In genomic region chr10:18650618-18651017, GRCh38 we compare ENCODE assay signal across 8 cellular contexts. TPM values are rescaled to one million over a fixed set of nuclear protein-coding genes. Genes with fewer than 3 reads are reported as not detected.
DNase-seq lines count a peak whose midpoint lies in the region; FAIRE-seq and TF ChIP-seq lines count a peak whose summit lies in the region.

No MANE protein-coding gene starts in this region.

- H3K79me2 ChIP-seq in GM23248 (ENCODE audit: insufficient read depth), result peaks cover 24% of the 10 kb centered on the region

- no peaks in the 10 kb centered on the region for H3K9me3 ChIP-seq in GM23248 (ENCODE audit: low read depth)
- no peaks in the 10 kb centered on the region for H3K9me3 ChIP-seq in esophagus squamous epithelium

- H3K9me2 ChIP-seq in GM23248 (ENCODE audit: insufficient read depth), result no peaks in the 10 kb centered on the region

- TF ChIP-seq CTCF in esophagus squamous epithelium (IDR thresholded peaks at IDR 0.05) (no peak), GM13977 (IDR thresholded peaks at IDR 0.05; ENCODE audit: extremely low read depth, insufficient read depth, missing control alignments) (no peak)

- H3K9ac ChIP-seq in GM23248, result peak overlapping the region; percentile 90
- H3K9ac ChIP-seq in rectal smooth muscle tissue (ENCODE audit: low read length), result peak overlapping the region; percentile 75

- peak overlapping the region; percentile 98 for H3K4me2 ChIP-seq in GM23248 (ENCODE audit: unreplicated experiment)

- 1 to 2% methylated on average over 4 of the region's 4 CpGs for WGBS in GM23248 (ENCODE audit: low coverage in 1 of 2, low lambda C conversion rate in 2 of 2, missing lambda C conversion rate in 2 of 2), 2 experiments
- WGBS in esophagus squamous epithelium, 2 donors, result 1 to 2% methylated on average over 4 of the region's 4 CpGs

- H3K27me3 ChIP-seq in GM23248 (replicated peaks; ENCODE audit: insufficient read depth) (no peaks in the 10 kb centered on the region), esophagus squamous epithelium (no peaks in the 10 kb centered on the region), rectal smooth muscle tissue (ENCODE audit: control insufficient read depth, insufficient read depth, low read length) (no peaks in the 10 kb centered on the region)

- H3K4me1 ChIP-seq in GM23248 (ENCODE audit: insufficient read depth), result peaks cover 15% of the 10 kb centered on the region
- H3K4me1 ChIP-seq in esophagus squamous epithelium, result peaks cover 0 to 34% (median 11%) of the 10 kb centered on the region in 3 donors
- peaks cover 3% of the 10 kb centered on the region for H3K4me1 ChIP-seq in rectal smooth muscle tissue (ENCODE audit: control insufficient read depth, insufficient read depth, low read length)

- peak overlapping the region; percentile 98 for H3K4me3 ChIP-seq in GM23248
- peak overlapping the region; percentile 57 to 84 (median 66) for H3K4me3 ChIP-seq in esophagus squamous epithelium
- H3K4me3 ChIP-seq in rectal smooth muscle tissue (ENCODE audit: low read length), result peak overlapping the region; percentile 86

- H3F3A ChIP-seq in GM23248 (ENCODE audit: insufficient read depth), result 0 out of 2 replicates have a peak, but pooled peaks cover 3% of the 10 kb centered on the region

- H4K20me1 ChIP-seq in GM23248 (ENCODE audit: insufficient read depth), result no peaks in the 10 kb centered on the region

- H3K36me3 ChIP-seq in GM23248 (ENCODE audit: low read depth) (no peaks in the 10 kb centered on the region), esophagus squamous epithelium (peaks cover 0 to 20% (median 0%) of the 10 kb centered on the region in 3 donors), rectal smooth muscle tissue (ENCODE audit: control insufficient read depth, insufficient read depth, low read length) (no peaks in the 10 kb centered on the region)

- peak overlapping the region; percentile 78; the same call in 1 of the 2 replicates for H3K27ac ChIP-seq in GM23248
- peak overlapping the region in 3 of 4 donors; percentile 86 to 91 (median 88) for H3K27ac ChIP-seq in esophagus squamous epithelium
- H3K27ac ChIP-seq in rectal smooth muscle tissue (ENCODE audit: low read depth, low read length), result no peak overlapping the region

- no peak for FAIRE-seq in HTR-8/SVneo (lab: Jason Lieb, UNC)

- intact Hi-C loops in esophagus squamous epithelium (cut with DNase I), result no loop called here

- DNase-seq in GM23248 (peak; percentile 14), RPMI8226 (peak; percentile 23), esophagus squamous epithelium (lab: John Stamatoyannopoulos, UW) (no peak), SKM-1 (lab: John Stamatoyannopoulos, UW; ENCODE audit: unreplicated experiment) (no peak), AG08395 (ENCODE audit: low spot score) (no peak), GM13977 (ENCODE audit: low spot score) (no peak), HTR-8/SVneo (ENCODE audit: insufficient read length, low spot score) (no peak)

- in situ Hi-C loops in GM23248 (cut with MboI) (no loop called here), GM13977 (cut with MboI; ENCODE audit: low pct_unique_long_range_greater_than_20kb, low sequenced_read_pairs, unreplicated experiment) (loop anchor here (25.0 kb wide), 1 partner anchor 988 kb away; no protein-coding TSS in a partner anchor)

- peak overlapping the region; percentile 95 for H2AFZ ChIP-seq in GM23248

- no peak for TF ChIP-seq POLR2A in esophagus squamous epithelium (IDR thresholded peaks at IDR 0.05)

RNA-seq across cellular contexts. Expression of gene NSUN6, which starts 0.8 kb away (rescaled TPM):
- 4.1 and 6.1 TPM in 2 replicates for total RNA-seq in GM23248 (2014; rRNA removed; shearing (Covaris generic))
- polyA plus RNA-seq in GM23248 (2016; fragmentation: Nextera tagmentation; extraction: Ambion mirVana), result 5.4 and 5.7 TPM in 2 replicates
- total RNA-seq in esophagus squamous epithelium, result 10 to 100 TPM in 1 of 4 donors, 1 to 10 TPM in 3; 3.4 to 10.1 (median 5.6) TPM

RNA-seq across cellular contexts. Expression of gene ARL5B, which starts 8.6 kb away (rescaled TPM):
- 10.7 and 11.8 TPM in 2 replicates for total RNA-seq in GM23248 (2014; rRNA removed; shearing (Covaris generic))
- 5.2 TPM in 2 replicates for polyA plus RNA-seq in GM23248 (2016; fragmentation: Nextera tagmentation; extraction: Ambion mirVana)
- 10 to 100 TPM; 11.8 to 24.5 (median 12.5) TPM for total RNA-seq in esophagus squamous epithelium

Comparison
In these comparisons a context has a peak if more than half of its experiments do, and no peak if none do; other contexts are left out.
1. DNase-seq: peak in GM23248 (single experiment) and RPMI8226 (single experiment); none in esophagus squamous epithelium (single experiment), SKM-1 (single experiment), AG08395 (single experiment), GM13977 (single experiment) and HTR-8/SVneo (single experiment).
2. Peak in every context shown above with its lines, with median percentiles within 50 percentile points of each other: H3K4me3 ChIP-seq.